ENCODE assay signal across 13 cellular contexts in genomic region chr7:30789334-30789711, GRCh38. TPM values are rescaled to one million over a fixed set of nuclear protein-coding genes. Genes with fewer than 3 reads are reported as not detected.
DNase-seq lines count a peak whose midpoint lies in the region; ATAC-seq and TF ChIP-seq lines count a peak whose summit lies in the region.
"Had no signal": no experiment of that assay in that cellular context is flagged by ENCODE, and none has a peak within 500 bp of the region (broad histone marks: within the 10 kb centered on the region; RNA-seq: fewer than 3 reads in every experiment).

No MANE protein-coding gene starts in this region.

- H3K27ac ChIP-seq in mesodermal cell (ENCODE audit: low read depth, low read length, severe bottlenecking) = peak overlapping the region; percentile 23

- WGBS in mesodermal cell (ENCODE audit: insufficient coverage in 2 of 2), 2 experiments = 80 to 94% methylated on average over 1 to 2 of the region's 3 CpGs

- H3K4me3 ChIP-seq in epithelial cell of esophagus (ENCODE audit: low read length) (no peak overlapping the region), mesodermal cell (ENCODE audit: extremely low read depth, insufficient read depth, low read length, poor library complexity, severe bottlenecking) (no peak overlapping the region)

- ATAC-seq in HG02884 (IDR thresholded peaks at IDR 0.05; ENCODE audit: unreplicated experiment) (no peak), HG03342 (IDR thresholded peaks at IDR 0.05; ENCODE audit: unreplicated experiment) (no peak)
- ATAC-seq: stimulated activated memory B cell treated with anti-CD40 and anti-IgM and Interleukin-4, amounts not matched to agents 10 μg/mL and 1 μg/mL and 100 μg/mL, for 72 hours had no signal

- no peaks in the 10 kb centered on the region for H3K9me3 ChIP-seq in mesodermal cell (ENCODE audit: control insufficient read depth, low read length)

- peaks cover 27% of the 10 kb centered on the region for H3K36me3 ChIP-seq in mesodermal cell (ENCODE audit: control insufficient read depth, insufficient read depth, low read length)

- DNase-seq in AG20443 (ENCODE audit: low spot score) = peak; percentile 92
- peak; percentile 95 for DNase-seq in NCI-H226
- DNase-seq in epithelial cell of esophagus (ENCODE audit: low read depth) = peak; percentile 83
- DNase-seq in nucleus accumbens (lab: John Stamatoyannopoulos, UW) = no peak
- no peak for DNase-seq in DMS114 treated with DMSO at 0.1 percent for 48 hours (lab: John Stamatoyannopoulos, UW; ENCODE audit: unreplicated experiment)
- DNase-seq: activated CD4-positive, CD25-positive, alpha-beta regulatory T cell; activated effector memory CD4-positive, alpha-beta T cell treated with anti-CD3 and anti-CD28 coated beads, Interleukin-2, amount 50 U/mL, for 16 hours; CD4-positive, alpha-beta memory T cell; NCI-H1417 had no signal

- H3K4me1 ChIP-seq in mesodermal cell (ENCODE audit: control insufficient read depth, insufficient read depth, low read length, poor library complexity, severe bottlenecking) = peaks cover 8% of the 10 kb centered on the region

- no peak for TF ChIP-seq CTCF in epithelial cell of esophagus (IDR thresholded peaks at IDR 0.05; ENCODE audit: insufficient read depth, low read depth, low read length, missing control alignments)

RNA-seq across cellular contexts. Expression of gene MINDY4, which starts 18.1 kb away (rescaled TPM):
- polyA plus RNA-seq in mesodermal cell (2013, experiment 1 of 2) = 3.2 TPM
- polyA plus RNA-seq in mesodermal cell (2013, experiment 2 of 2) = 3.8 TPM

RNA-seq across cellular contexts. Expression of gene INMT, which starts 37.4 kb away (rescaled TPM):
- polyA plus RNA-seq in mesodermal cell (2013, experiment 1 of 2) = 0.59 TPM
- polyA plus RNA-seq in mesodermal cell (2013, experiment 2 of 2) = 0.56 TPM

Comparison
In these comparisons a context has a peak if more than half of its experiments do, and no peak if none do; other contexts are left out.
1. DNase-seq: peak in AG20443 (single experiment), NCI-H226 (single experiment) and epithelial cell of esophagus (single experiment); none in nucleus accumbens (0 of 56) and DMS114 treated with DMSO at 0.1 percent for 48 hours (single experiment).